1 cellular context compared by ENCODE assay signal in genomic region chr11:102111787-102112653, GRCh38.
TF ChIP-seq lines count a peak whose summit lies in the region.

No MANE protein-coding gene starts in this region.

TF ChIP-seq in HepG2, 621 proteins besides CTCF, POLR2A, EP300 and RAD21 (continued from another document and continues in another):
- 0 out of 2 replicates have a peak, but pooled peaks have one; percentile 11 for TF ChIP-seq STAT6 (CRISPR knock-in tag; IDR thresholded peaks at IDR 0.05; ENCODE audit: borderline replicate concordance)
- TF ChIP-seq, protein P1, sequence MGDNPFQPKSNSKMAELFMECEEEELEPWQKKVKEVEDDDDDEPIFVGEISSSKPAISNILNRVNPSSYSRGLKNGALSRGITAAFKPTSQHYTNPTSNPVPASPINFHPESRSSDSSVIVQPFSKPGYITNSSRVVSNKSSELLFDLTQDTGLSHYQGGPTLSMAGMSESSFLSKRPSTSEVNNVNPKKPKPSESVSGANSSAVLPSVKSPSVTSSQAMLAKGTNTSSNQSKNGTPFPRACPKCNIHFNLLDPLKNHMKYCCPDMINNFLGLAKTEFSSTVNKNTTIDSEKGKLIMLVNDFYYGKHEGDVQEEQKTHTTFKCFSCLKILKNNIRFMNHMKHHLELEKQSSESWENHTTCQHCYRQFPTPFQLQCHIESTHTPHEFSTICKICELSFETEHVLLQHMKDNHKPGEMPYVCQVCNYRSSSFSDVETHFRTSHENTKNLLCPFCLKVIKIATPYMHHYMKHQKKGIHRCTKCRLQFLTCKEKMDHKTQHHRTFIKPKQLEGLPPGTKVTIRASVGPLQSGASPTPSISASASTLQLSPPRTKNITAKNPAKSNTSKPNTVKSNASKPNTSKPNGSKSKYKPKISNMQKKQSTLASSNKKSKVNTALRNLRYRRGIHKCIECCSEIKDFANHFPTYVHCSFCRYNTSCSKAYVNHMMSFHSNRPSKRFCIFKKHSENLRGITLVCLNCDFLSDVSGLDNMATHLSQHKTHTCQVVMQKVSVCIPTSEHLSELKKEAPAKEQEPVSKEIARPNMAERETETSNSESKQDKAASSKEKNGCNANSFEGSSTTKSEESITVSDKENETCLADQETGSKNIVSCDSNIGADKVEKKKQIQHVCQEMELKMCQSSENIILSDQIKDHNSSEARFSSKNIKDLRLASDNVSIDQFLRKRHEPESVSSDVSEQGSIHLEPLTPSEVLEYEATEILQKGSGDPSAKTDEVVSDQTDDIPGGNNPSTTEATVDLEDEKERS (CRISPR knock-in tag; IDR thresholded peaks at IDR 0.05): peak; percentile 85
- no peak for TF ChIP-seq HOXA3 (CRISPR knock-in tag; IDR thresholded peaks at IDR 0.05)
- 0 out of 2 replicates have a peak, but pooled peaks have one; percentile 29 for TF ChIP-seq KDM6A (CRISPR knock-in tag; IDR thresholded peaks at IDR 0.05; ENCODE audit: low read depth)
- TF ChIP-seq SALL1 (CRISPR knock-in tag; IDR thresholded peaks at IDR 0.05): 0 out of 2 replicates have a peak, but pooled peaks have one; percentile 25
- TF ChIP-seq KAT2B (IDR thresholded peaks at IDR 0.05; ENCODE audit: borderline replicate concordance, low read depth, low read length): no peak
- 0 out of 2 replicates have a peak, but pooled peaks have one; percentile 25 for TF ChIP-seq ZNF431 (CRISPR knock-in tag; IDR thresholded peaks at IDR 0.05; ENCODE audit: borderline replicate concordance, low read depth)
- no peak for TF ChIP-seq JARID2 (CRISPR knock-in tag; IDR thresholded peaks at IDR 0.05; ENCODE audit: insufficient replicate concordance)
- no peak for TF ChIP-seq FOXA1 (IDR thresholded peaks at IDR 0.05)
- peak; percentile 58; the same call in 1 of the 2 replicates for TF ChIP-seq FOXA1 (CRISPR knock-in tag; IDR thresholded peaks at IDR 0.05)
- TF ChIP-seq ZNF777 (CRISPR knock-in tag; IDR thresholded peaks at IDR 0.05): 0 out of 2 replicates have a peak, but pooled peaks have one; percentile 9
- TF ChIP-seq ZFAT (CRISPR knock-in tag; conservative IDR thresholded peaks at IDR 0.05): no peak
- peak; percentile 30 for TF ChIP-seq KMT2B (CRISPR knock-in tag; IDR thresholded peaks at IDR 0.05)
- TF ChIP-seq, protein P2, sequence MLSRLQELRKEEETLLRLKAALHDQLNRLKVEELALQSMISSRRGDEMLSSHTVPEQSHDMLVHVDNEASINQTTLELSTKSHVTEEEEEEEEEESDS (CRISPR knock-in tag; IDR thresholded peaks at IDR 0.05; ENCODE audit: borderline replicate concordance): no peak
- peak; percentile 67 for TF ChIP-seq REPIN1 (CRISPR knock-in tag; IDR thresholded peaks at IDR 0.05; ENCODE audit: borderline replicate concordance, low read depth)
- TF ChIP-seq ELF3 (CRISPR knock-in tag; IDR thresholded peaks at IDR 0.05): 0 out of 2 replicates have a peak, but pooled peaks have one; percentile 10
- TF ChIP-seq SIN3B (IDR thresholded peaks at IDR 0.05; ENCODE audit: low read length): peak; percentile 59; the same call in 1 of the 2 replicates
- TF ChIP-seq KLF16 (CRISPR knock-in tag; IDR thresholded peaks at IDR 0.05): peak in 1 of 2 experiments; percentile 36; a peak in 1 of 4 replicates
- TF ChIP-seq ZSCAN9 (CRISPR knock-in tag; IDR thresholded peaks at IDR 0.05; ENCODE audit: borderline replicate concordance): peak; percentile 56; the same call in 1 of the 2 replicates
- TF ChIP-seq ZKSCAN1 (IDR thresholded peaks at IDR 0.05; ENCODE audit: low read length): peak; percentile 94
- peak; percentile 68; the same call in 1 of the 2 replicates for TF ChIP-seq GZF1 (CRISPR knock-in tag; IDR thresholded peaks at IDR 0.05)
- TF ChIP-seq MIXL1 (CRISPR knock-in tag; IDR thresholded peaks at IDR 0.05): no peak
- peak; percentile 71; the same call in 1 of the 2 replicates for TF ChIP-seq EHMT2 (IDR thresholded peaks at IDR 0.05; ENCODE audit: borderline replicate concordance, low read depth, low read length)
- peak; percentile 44; the same call in 1 of the 2 replicates for TF ChIP-seq AKAP8 (CRISPR knock-in tag; IDR thresholded peaks at IDR 0.05)
- TF ChIP-seq MED13 (CRISPR knock-in tag; IDR thresholded peaks at IDR 0.05): peak; percentile 77
- no peak for TF ChIP-seq ZNF83 (CRISPR knock-in tag; IDR thresholded peaks at IDR 0.05; ENCODE audit: borderline replicate concordance)
- no peak for TF ChIP-seq ZFP36L2 (CRISPR knock-in tag; IDR thresholded peaks at IDR 0.05)
- TF ChIP-seq ZSCAN25 (CRISPR knock-in tag; IDR thresholded peaks at IDR 0.05): peak; percentile 67; the same call in 1 of the 2 replicates
- no peak; the same call in 1 of the 2 replicates for TF ChIP-seq KDM1A (CRISPR knock-in tag; IDR thresholded peaks at IDR 0.05)
- peak; percentile 82 for TF ChIP-seq NCOA2 (CRISPR knock-in tag; IDR thresholded peaks at IDR 0.05)
- TF ChIP-seq, protein P3, sequence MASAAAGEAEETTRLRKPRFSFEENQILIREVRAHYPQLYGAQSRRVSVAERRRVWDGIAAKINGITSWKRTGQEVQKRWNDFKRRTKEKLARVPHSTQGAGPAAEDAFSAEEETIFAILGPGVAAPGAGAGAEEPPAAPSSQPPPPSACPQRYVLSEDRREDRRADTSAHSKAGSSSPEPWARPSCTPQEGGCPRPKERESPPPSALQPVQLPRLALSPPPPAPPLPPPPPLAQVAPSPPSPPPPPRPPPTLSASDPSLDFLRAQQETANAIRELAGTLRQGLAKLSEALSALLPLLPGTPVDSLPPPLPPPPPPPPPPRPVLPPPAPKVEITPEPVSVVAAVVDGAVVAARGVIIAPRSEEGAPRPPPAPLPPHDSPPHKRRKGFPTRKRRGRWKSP (CRISPR knock-in tag; IDR thresholded peaks at IDR 0.05): no peak
- no peak for TF ChIP-seq ZNF839 (CRISPR knock-in tag; IDR thresholded peaks at IDR 0.05; ENCODE audit: borderline replicate concordance)
- TF ChIP-seq, protein P4, sequence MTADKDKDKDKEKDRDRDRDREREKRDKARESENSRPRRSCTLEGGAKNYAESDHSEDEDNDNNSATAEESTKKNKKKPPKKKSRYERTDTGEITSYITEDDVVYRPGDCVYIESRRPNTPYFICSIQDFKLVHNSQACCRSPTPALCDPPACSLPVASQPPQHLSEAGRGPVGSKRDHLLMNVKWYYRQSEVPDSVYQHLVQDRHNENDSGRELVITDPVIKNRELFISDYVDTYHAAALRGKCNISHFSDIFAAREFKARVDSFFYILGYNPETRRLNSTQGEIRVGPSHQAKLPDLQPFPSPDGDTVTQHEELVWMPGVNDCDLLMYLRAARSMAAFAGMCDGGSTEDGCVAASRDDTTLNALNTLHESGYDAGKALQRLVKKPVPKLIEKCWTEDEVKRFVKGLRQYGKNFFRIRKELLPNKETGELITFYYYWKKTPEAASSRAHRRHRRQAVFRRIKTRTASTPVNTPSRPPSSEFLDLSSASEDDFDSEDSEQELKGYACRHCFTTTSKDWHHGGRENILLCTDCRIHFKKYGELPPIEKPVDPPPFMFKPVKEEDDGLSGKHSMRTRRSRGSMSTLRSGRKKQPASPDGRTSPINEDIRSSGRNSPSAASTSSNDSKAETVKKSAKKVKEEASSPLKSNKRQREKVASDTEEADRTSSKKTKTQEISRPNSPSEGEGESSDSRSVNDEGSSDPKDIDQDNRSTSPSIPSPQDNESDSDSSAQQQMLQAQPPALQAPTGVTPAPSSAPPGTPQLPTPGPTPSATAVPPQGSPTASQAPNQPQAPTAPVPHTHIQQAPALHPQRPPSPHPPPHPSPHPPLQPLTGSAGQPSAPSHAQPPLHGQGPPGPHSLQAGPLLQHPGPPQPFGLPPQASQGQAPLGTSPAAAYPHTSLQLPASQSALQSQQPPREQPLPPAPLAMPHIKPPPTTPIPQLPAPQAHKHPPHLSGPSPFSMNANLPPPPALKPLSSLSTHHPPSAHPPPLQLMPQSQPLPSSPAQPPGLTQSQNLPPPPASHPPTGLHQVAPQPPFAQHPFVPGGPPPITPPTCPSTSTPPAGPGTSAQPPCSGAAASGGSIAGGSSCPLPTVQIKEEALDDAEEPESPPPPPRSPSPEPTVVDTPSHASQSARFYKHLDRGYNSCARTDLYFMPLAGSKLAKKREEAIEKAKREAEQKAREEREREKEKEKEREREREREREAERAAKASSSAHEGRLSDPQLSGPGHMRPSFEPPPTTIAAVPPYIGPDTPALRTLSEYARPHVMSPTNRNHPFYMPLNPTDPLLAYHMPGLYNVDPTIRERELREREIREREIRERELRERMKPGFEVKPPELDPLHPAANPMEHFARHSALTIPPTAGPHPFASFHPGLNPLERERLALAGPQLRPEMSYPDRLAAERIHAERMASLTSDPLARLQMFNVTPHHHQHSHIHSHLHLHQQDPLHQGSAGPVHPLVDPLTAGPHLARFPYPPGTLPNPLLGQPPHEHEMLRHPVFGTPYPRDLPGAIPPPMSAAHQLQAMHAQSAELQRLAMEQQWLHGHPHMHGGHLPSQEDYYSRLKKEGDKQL (CRISPR knock-in tag; IDR thresholded peaks at IDR 0.05; ENCODE audit: low read depth): 0 out of 2 replicates have a peak, but pooled peaks have one; percentile 16
- TF ChIP-seq BCL6 (CRISPR knock-in tag; IDR thresholded peaks at IDR 0.05): peak; percentile 95
- TF ChIP-seq ZNF781 (CRISPR knock-in tag; IDR thresholded peaks at IDR 0.05; ENCODE audit: borderline replicate concordance, not compliant biosample characterization): peak; percentile 69
- no peak for TF ChIP-seq TEAD2 (CRISPR knock-in tag; IDR thresholded peaks at IDR 0.05)
- TF ChIP-seq PLSCR1 (CRISPR knock-in tag; IDR thresholded peaks at IDR 0.05; ENCODE audit: borderline replicate concordance): no peak
- peak; percentile 63; the same call in 1 of the 2 replicates for TF ChIP-seq TBX3 (IDR thresholded peaks at IDR 0.05; ENCODE audit: borderline replicate concordance)
- TF ChIP-seq SOX13 (IDR thresholded peaks at IDR 0.05): no peak
- peak in 1 of 2 experiments; percentile 9; a peak in 2 of 4 replicates for TF ChIP-seq SOX13 (CRISPR knock-in tag; conservative IDR thresholded peaks at IDR 0.05 in 1 of 2, IDR thresholded peaks at IDR 0.05 in 1 of 2)
- 0 out of 2 replicates have a peak, but pooled peaks have one; percentile 6 for TF ChIP-seq ZNF605 (CRISPR knock-in tag; IDR thresholded peaks at IDR 0.05)
- TF ChIP-seq TBX2 (CRISPR knock-in tag; IDR thresholded peaks at IDR 0.05; ENCODE audit: borderline replicate concordance): 0 out of 2 replicates have a peak, but pooled peaks have one; percentile 15
- TF ChIP-seq ZNF558 (CRISPR knock-in tag; IDR thresholded peaks at IDR 0.05; ENCODE audit: borderline replicate concordance): peak; percentile 35; the same call in 1 of the 2 replicates
- TF ChIP-seq POLR2AphosphoS5 (IDR thresholded peaks at IDR 0.05; ENCODE audit: low read depth, low read length): peak; percentile 57; the same call in 1 of the 2 replicates
- TF ChIP-seq, protein P5, sequence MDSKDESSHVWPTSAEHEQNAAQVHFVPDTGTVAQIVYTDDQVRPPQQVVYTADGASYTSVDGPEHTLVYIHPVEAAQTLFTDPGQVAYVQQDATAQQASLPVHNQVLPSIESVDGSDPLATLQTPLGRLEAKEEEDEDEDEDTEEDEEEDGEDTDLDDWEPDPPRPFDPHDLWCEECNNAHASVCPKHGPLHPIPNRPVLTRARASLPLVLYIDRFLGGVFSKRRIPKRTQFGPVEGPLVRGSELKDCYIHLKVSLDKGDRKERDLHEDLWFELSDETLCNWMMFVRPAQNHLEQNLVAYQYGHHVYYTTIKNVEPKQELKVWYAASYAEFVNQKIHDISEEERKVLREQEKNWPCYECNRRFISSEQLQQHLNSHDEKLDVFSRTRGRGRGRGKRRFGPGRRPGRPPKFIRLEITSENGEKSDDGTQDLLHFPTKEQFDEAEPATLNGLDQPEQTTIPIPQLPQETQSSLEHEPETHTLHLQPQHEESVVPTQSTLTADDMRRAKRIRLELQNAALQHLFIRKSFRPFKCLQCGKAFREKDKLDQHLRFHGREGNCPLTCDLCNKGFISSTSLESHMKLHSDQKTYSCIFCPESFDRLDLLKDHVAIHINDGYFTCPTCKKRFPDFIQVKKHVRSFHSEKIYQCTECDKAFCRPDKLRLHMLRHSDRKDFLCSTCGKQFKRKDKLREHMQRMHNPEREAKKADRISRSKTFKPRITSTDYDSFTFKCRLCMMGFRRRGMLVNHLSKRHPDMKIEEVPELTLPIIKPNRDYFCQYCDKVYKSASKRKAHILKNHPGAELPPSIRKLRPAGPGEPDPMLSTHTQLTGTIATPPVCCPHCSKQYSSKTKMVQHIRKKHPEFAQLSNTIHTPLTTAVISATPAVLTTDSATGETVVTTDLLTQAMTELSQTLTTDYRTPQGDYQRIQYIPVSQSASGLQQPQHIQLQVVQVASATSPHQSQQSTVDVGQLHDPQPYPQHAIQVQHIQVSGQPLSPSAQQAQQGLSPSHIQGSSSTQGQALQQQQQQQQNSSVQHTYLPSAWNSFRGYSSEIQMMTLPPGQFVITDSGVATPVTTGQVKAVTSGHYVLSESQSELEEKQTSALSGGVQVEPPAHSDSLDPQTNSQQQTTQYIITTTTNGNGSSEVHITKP (CRISPR knock-in tag; IDR thresholded peaks at IDR 0.05; ENCODE audit: low read depth): peak; percentile 82
- TF ChIP-seq HOXA7 (CRISPR knock-in tag; IDR thresholded peaks at IDR 0.05): no peak
- no peak for TF ChIP-seq THYN1 (CRISPR knock-in tag; IDR thresholded peaks at IDR 0.05; ENCODE audit: borderline replicate concordance, low read depth)
